In the genomic region with DNA sequence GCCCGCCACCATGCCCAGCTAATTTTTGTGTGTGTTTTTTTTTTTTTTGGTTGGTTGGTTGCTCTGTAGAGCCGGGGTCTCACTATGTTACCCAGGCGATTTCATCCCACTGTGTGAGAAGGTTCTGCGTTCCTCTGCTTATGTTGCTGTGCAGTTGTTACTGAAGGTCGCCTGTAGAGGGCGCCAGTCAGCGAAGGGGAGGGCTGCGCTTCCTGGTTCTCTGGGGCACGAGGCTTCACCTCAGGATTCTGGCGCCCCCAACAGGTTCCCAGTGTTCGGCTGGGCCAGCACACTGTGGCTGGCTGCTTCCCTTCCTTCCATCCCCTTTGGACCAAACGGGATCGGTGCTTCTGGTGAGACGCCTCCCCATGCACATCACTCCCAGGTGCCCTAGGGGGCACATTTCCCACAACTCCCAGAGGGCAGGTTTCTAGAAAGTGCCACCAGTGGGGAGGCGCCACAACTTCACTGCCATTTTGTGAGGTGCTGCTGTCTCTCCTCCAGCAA, we compare ENCODE assay signal across 16 cellular contexts. TPM values are rescaled to one million over a fixed set of nuclear protein-coding genes. Genes with fewer than 3 reads are reported as not detected.
A peak's percentile ranks its signal among the peaks of the same experiment; 100 is the strongest.
DNase-seq lines count a peak whose midpoint lies in the region; ATAC-seq, FAIRE-seq and TF ChIP-seq lines count a peak whose summit lies in the region.
"Not testable (repeated sequence)": the region's sequence is repeated elsewhere in the genome, so short reads cannot be mapped to it uniquely, and the experiment has no call there.
"Had no signal": no experiment of that assay in that cellular context is flagged by ENCODE, and none has a peak within 500 bp of the region (broad histone marks: within the 10 kb centered on the region; RNA-seq: fewer than 3 reads in every experiment).

A gene with protein sequence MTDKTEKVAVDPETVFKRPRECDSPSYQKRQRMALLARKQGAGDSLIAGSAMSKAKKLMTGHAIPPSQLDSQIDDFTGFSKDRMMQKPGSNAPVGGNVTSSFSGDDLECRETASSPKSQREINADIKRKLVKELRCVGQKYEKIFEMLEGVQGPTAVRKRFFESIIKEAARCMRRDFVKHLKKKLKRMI (plus strand): TSS at position 457 of the 507 bp plus-strand sequence. CDS start 5,302 bp downstream, outside the sequence.

- H3K79me2 ChIP-seq in Loucy (ENCODE audit: insufficient read depth, low read length); OCI-LY3 (ENCODE audit: low read length); GM12878 (ENCODE audit: control insufficient read depth, insufficient read depth, low read length): not testable (repeated sequence)

- intact Hi-C loops in activated CD4-positive, alpha-beta T cell treated with anti-CD3 and anti-CD28 coated beads, Interleukin-2, amount 10 ng/mL, durations not matched to agents 24 days and 14 days (cut with micrococcal nuclease); GM12878 (cut with micrococcal nuclease; ENCODE audit: unreplicated experiment): not testable (repeated sequence)

- H3K27me3 ChIP-seq in Loucy (ENCODE audit: insufficient read depth, low read length, poor library complexity, severe bottlenecking); OCI-LY3 (ENCODE audit: low read depth, low read length); GM12878 (replicated peaks in 1 of 2; ENCODE audit: control insufficient read depth in 2 of 2, insufficient read depth in 2 of 2, low read length in 1 of 2); kidney epithelial cell (ENCODE audit: control insufficient read depth, insufficient read depth, low read length): not testable (repeated sequence)

- CTCF ChIA-PET in GM12878 (lab: Yijun Ruan, JAX): not testable (repeated sequence)

- SMC1A ChIA-PET in GM12878 (lab: Charles Lee; ENCODE audit: uncharacterized antibody, unreplicated experiment): not testable (repeated sequence)

- H3K27ac Mint-ChIP-seq in activated CD4-positive, alpha-beta T cell treated with anti-CD3 and anti-CD28 coated beads, Interleukin-2, amount 10 ng/mL, durations not matched to agents 24 days and 14 days: not testable (repeated sequence)

- H3K27me3 Mint-ChIP-seq in activated CD4-positive, alpha-beta T cell treated with anti-CD3 and anti-CD28 coated beads, Interleukin-2, amount 10 ng/mL, durations not matched to agents 24 days and 14 days: not testable (repeated sequence)

- H3K4me2 ChIP-seq in Loucy (ENCODE audit: low read depth, low read length, poor library complexity, severe bottlenecking); OCI-LY3 (ENCODE audit: low read length); GM12878 (ENCODE audit: control insufficient read depth, insufficient read depth): not testable (repeated sequence)

- not testable (repeated sequence) for H3K4me1 ChIP-seq in Loucy (ENCODE audit: insufficient read depth, low read length, poor library complexity, severe bottlenecking); OCI-LY3 (ENCODE audit: low read length); GM12878 (ENCODE audit: control insufficient read depth, insufficient read depth, low read length)

- DNase-seq in DMS 273 (lab: John Stamatoyannopoulos, UW; ENCODE audit: unreplicated experiment): peak; percentile 50
- DNase-seq in GM18507 (ENCODE audit: extremely low spot score, insufficient read length, low read depth); GM12878 (ENCODE audit: low read depth, low spot score); kidney epithelial cell (ENCODE audit: low read depth): not testable (repeated sequence)
- DNase-seq in activated CD4-positive, alpha-beta T cell treated with anti-CD3 and anti-CD28 coated beads, Interleukin-2, amount 10 ng/mL, durations not matched to agents 24 days and 14 days: peak; percentile 60
- peak; percentile 76 for DNase-seq in stimulated activated CD8-positive, alpha-beta memory T cell treated with anti-CD3 and anti-CD28 coated beads, Interleukin-4, amount 100 ng/mL, for 48 hours

- not testable (repeated sequence) for H3K36me3 ChIP-seq in Loucy (ENCODE audit: insufficient read depth, low read length); OCI-LY3 (replicated peaks; ENCODE audit: low read depth, low read length); GM12878 (ENCODE audit: control insufficient read depth in 2 of 2, insufficient read depth in 2 of 2, low read length in 1 of 2); kidney epithelial cell (ENCODE audit: control insufficient read depth, insufficient read depth, low read length)

- H3K4me1 Mint-ChIP-seq in activated CD4-positive, alpha-beta T cell treated with anti-CD3 and anti-CD28 coated beads, Interleukin-2, amount 10 ng/mL, durations not matched to agents 24 days and 14 days: not testable (repeated sequence)

- BruUV-seq in GM12878 (replicated peaks; lab: Mats Ljungman, UMichigan): not testable (repeated sequence)

- WGBS in GM12878 (ENCODE audit: insufficient coverage, insufficient replicate concordance, low lambda C conversion rate, missing lambda C conversion rate): 37% methylated on average over 15 of the region's 15 CpGs

- ATAC-seq in GM12878: not testable (repeated sequence)

- not testable (repeated sequence) for H2AFZ ChIP-seq in Loucy (ENCODE audit: low read length); OCI-LY3 (ENCODE audit: low read depth, low read length); GM12878 (ENCODE audit: control insufficient read depth, low read depth, low read length)

- not testable (repeated sequence) for TF ChIP-seq RAD21 in GM12878 (IDR thresholded peaks at IDR 0.05; ENCODE audit: insufficient read depth, low read depth, low read length)

- H3K27ac ChIP-seq in OCI-LY3 (ENCODE audit: low read length); GM12878 (ENCODE audit: control insufficient read depth, insufficient read depth): not testable (repeated sequence)

- H3K9me3 Mint-ChIP-seq in activated CD4-positive, alpha-beta T cell treated with anti-CD3 and anti-CD28 coated beads, Interleukin-2, amount 10 ng/mL, durations not matched to agents 24 days and 14 days: not testable (repeated sequence)

- not testable (repeated sequence) for H3K4me3 Mint-ChIP-seq in activated CD4-positive, alpha-beta T cell treated with anti-CD3 and anti-CD28 coated beads, Interleukin-2, amount 10 ng/mL, durations not matched to agents 24 days and 14 days

- H3F3A ChIP-seq in Loucy (ENCODE audit: low read depth): not testable (repeated sequence)

- H3K9ac ChIP-seq in Loucy (ENCODE audit: low read depth, low read length, poor library complexity, severe bottlenecking); OCI-LY3 (ENCODE audit: low read length); GM12878 (ENCODE audit: control insufficient read depth, insufficient read depth, low read length): not testable (repeated sequence)

- H4K20me1 ChIP-seq in Loucy (ENCODE audit: insufficient read depth, low read length, poor library complexity, severe bottlenecking); OCI-LY3 (ENCODE audit: insufficient read depth, low read length); GM12878 (ENCODE audit: control insufficient read depth, insufficient read depth): not testable (repeated sequence)

- RAD21 ChIA-PET in GM12878 (lab: Charles Lee; ENCODE audit: unreplicated experiment): not testable (repeated sequence)

- POLR2A ChIA-PET in GM12878 (lab: Charles Lee): not testable (repeated sequence)

- TF ChIP-seq POLR2A in GM12878 (IDR thresholded peaks at IDR 0.05; ENCODE audit: low read depth, low read length): not testable (repeated sequence)

- H3K9me3 ChIP-seq in Loucy (ENCODE audit: insufficient read depth, low read depth, low read length); OCI-LY3 (ENCODE audit: insufficient read depth, low read length); GM12878 (replicated peaks; ENCODE audit: control insufficient read depth, insufficient read depth, low read length): not testable (repeated sequence)

- TF ChIP-seq EP300 in GM12878 (IDR thresholded peaks at IDR 0.05; ENCODE audit: borderline replicate concordance in 1 of 2, control insufficient read depth in 1 of 2, low read depth in 2 of 2, low read length in 2 of 2): not testable (repeated sequence)

- TF ChIP-seq CTCF in Loucy (conservative IDR thresholded peaks at IDR 0.05; ENCODE audit: low read length) (peak; percentile 53), OCI-LY3 (IDR thresholded peaks at IDR 0.05; ENCODE audit: low read depth, low read length) (peak; percentile 51), GM12878 (IDR thresholded peaks at IDR 0.05 in 2 of 3, conservative IDR thresholded peaks at IDR 0.05 in 1 of 3; ENCODE audit: control insufficient read depth in 2 of 3, extremely low read depth in 1 of 3, insufficient read depth in 1 of 3, low read depth in 3 of 3, low read length in 3 of 3) (peak in 2 of 3 experiments; percentile 38 to 41; a peak in 3 of 6 replicates), kidney epithelial cell (IDR thresholded peaks at IDR 0.05; ENCODE audit: insufficient read depth, low read length, poor library complexity, severe bottlenecking) (peak; percentile 9)

- not testable (repeated sequence) for H3K9me2 ChIP-seq in Loucy (replicated peaks; ENCODE audit: low read depth, low read length)

- H3K4me3 ChIP-seq in Loucy (ENCODE audit: low read length, poor library complexity, severe bottlenecking); OCI-LY3 (ENCODE audit: low read length); GM12878; kidney epithelial cell (ENCODE audit: low read depth, low read length): not testable (repeated sequence)

- in situ Hi-C loops in GM12878 (cut with MboI): not testable (repeated sequence)

- FAIRE-seq in GM18507 (lab: Jason Lieb, UNC): peak; percentile 76
- not testable (repeated sequence) for FAIRE-seq in GM12878 (lab: Jason Lieb, UNC)

- not testable (repeated sequence) for H3K36me3 Mint-ChIP-seq in activated CD4-positive, alpha-beta T cell treated with anti-CD3 and anti-CD28 coated beads, Interleukin-2, amount 10 ng/mL, durations not matched to agents 24 days and 14 days (ENCODE audit: low read depth)

RNA-seq across cellular contexts. Expression of the gene that starts here (rescaled TPM):
- not detected in 2 replicates for total RNA-seq in activated CD4-positive, alpha-beta T cell treated with anti-CD3 and anti-CD28 coated beads, Interleukin-2, amount 10 ng/mL, durations not matched to agents 24 days and 14 days
- total RNA-seq in GM12878 (2013; cell fraction: nucleolus; rRNA removed): not detected in 2 replicates
- total RNA-seq in GM12878 (2014; rRNA removed): not detected in 2 replicates
- not detected in 2 replicates for total RNA-seq in GM12878 (2014; rRNA removed; fragmentation: Illumina TruSeq; extraction: Trizol)
- not detected in 2 replicates for total RNA-seq in GM12878 (2021)
- not detected for polyA plus RNA-seq in GM12878 (2011; ENCODE audit: low read depth)
- polyA plus RNA-seq in GM12878 (2011; rRNA removed): 0.14 and 0.19 TPM in 2 replicates
- not detected in 2 replicates for polyA plus RNA-seq in GM12878 (2011; cell fraction: cytosol; rRNA removed)
- not detected in 2 replicates for polyA plus RNA-seq in GM12878 (2011; cell fraction: nucleus; rRNA removed)
- polyA plus RNA-seq in GM12878 (2012): not detected in 2 replicates
- polyA plus RNA-seq in GM12878 (2014; fragmentation: Illumina TruSeq; extraction: Trizol): not detected in 2 replicates
- not detected for polyA plus RNA-seq in GM12878 (2014; fragmentation: Nextera tagmentation; extraction: Ambion mirVana)
- 0.10 TPM in 1 of 2 replicates, not detected in the other for polyA plus RNA-seq in GM12878 (2014; rRNA removed)
- polyA plus RNA-seq in GM12878 (2016; fragmentation: Nextera tagmentation; extraction: Ambion mirVana): not detected
- not detected in 2 replicates for polyA minus RNA-seq in GM12878 (2011; rRNA and poly(A)+ RNA removed)
- polyA minus RNA-seq in GM12878 (2011; cell fraction: cytosol; rRNA and poly(A)+ RNA removed): not detected in 2 replicates
- not detected in 2 replicates for polyA minus RNA-seq in GM12878 (2011; cell fraction: nucleus; rRNA and poly(A)+ RNA removed)
- not detected in 2 replicates for total RNA-seq in kidney epithelial cell
- total RNA-seq: breast epithelium, dermis blood vessel endothelial cell, lung, Right ventricle myocardium superior, T-cell had no signal
- polyA plus RNA-seq: adipose tissue, keratinocyte, lung, small intestine had no signal

Comparison
In these comparisons a context has a peak if more than half of its experiments do, and no peak if none do; other contexts are left out.
1. Peak in DNase-seq in activated CD4-positive, alpha-beta T cell treated with anti-CD3 and anti-CD28 coated beads, Interleukin-2, amount 10 ng/mL, durations not matched to agents 24 days and 14 days; RNA of the gene not detected or under 1 TPM.